Comparison of ENCODE assay signal across 13 cellular contexts in the genomic region with DNA sequence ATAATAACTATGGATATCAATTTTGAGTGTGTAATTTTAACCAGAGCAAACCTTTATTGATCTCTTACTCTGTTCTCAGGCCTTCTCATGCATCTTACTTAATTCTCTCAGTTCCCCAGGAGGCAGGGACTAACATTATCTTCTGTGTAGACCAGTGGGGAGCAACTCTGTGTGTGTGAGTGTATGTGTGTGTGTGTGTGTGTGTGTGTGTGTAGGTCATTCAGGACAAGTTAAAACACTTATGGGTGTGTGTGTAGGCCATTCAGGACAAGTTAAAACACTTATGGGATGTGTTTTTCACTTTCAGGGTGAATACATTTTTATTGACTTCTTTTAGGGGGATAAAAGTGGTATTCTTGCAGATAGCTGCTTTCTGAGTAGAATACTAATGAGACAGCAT.
"Had no signal": no experiment of that assay in that cellular context is flagged by ENCODE, and none has a peak within 500 bp of the region (broad histone marks: within the 10 kb centered on the region; RNA-seq: fewer than 3 reads in every experiment).

No MANE protein-coding gene starts in this region.

- DNase-seq: activated CD4-positive, alpha-beta memory T cell treated with anti-CD3 and anti-CD28 coated beads, Interleukin-2, amount 10 ng/mL, durations not matched to agents 7 days and 5 days; activated CD4-positive, alpha-beta T cell treated with anti-CD3 and anti-CD28 coated beads for 36 hours; activated gamma-delta T cell; activated naive CD8-positive, alpha-beta T cell treated with anti-CD3 and anti-CD28 coated beads for 36 hours; activated T-cell treated with anti-CD3 and anti-CD28 coated beads, Interleukin-2, amount 50 U/mL, for 48 hours; aorta; central memory CD4-positive, alpha-beta T cell; effector memory CD8-positive, alpha-beta T cell; thyroid gland had no signal

- FAIRE-seq: small intestine, urothelium cell line had no signal

- H3K9me3 ChIP-seq: ovary, thyroid gland had no signal

- H3K27ac ChIP-seq: thyroid gland, VCaP had no signal

- H3K36me3 ChIP-seq: ovary, thyroid gland had no signal

- H3K4me3 ChIP-seq: ovary, thyroid gland had no signal

- H3K27me3 ChIP-seq: ovary, thyroid gland had no signal
